Comparison of ENCODE assay signal across 26 cellular contexts in genomic region chr14:95107711-95108110, GRCh38. TPM values are rescaled to one million over a fixed set of nuclear protein-coding genes. Genes with fewer than 3 reads are reported as not detected.
A peak's percentile ranks its signal among the peaks of the same experiment; 100 is the strongest.
DNase-seq lines count a peak whose midpoint lies in the region; ATAC-seq, FAIRE-seq and TF ChIP-seq lines count a peak whose summit lies in the region.
"Had no signal": no experiment of that assay in that cellular context is flagged by ENCODE, and none has a peak within 500 bp of the region (broad histone marks: within the 10 kb centered on the region; RNA-seq: fewer than 3 reads in every experiment).

No MANE protein-coding gene starts in this region.

- ATAC-seq in activated naive CD4-positive, alpha-beta T cell treated with anti-CD3 and anti-CD28 coated beads, Interleukin-2, amount 50 U/mL, for 72 hours, result no peak
- ATAC-seq in IMR-90 (ENCODE audit: low read depth), result no peak
- ATAC-seq in HG02884 (IDR thresholded peaks at IDR 0.05; ENCODE audit: unreplicated experiment), result no peak
- ATAC-seq: GM23338 had no signal

- H4K5ac ChIP-seq in IMR-90 (ENCODE audit: low read depth, low read length) (no peak overlapping the region), H1 (ENCODE audit: insufficient read length, low read depth, low read length) (no peak overlapping the region)

- H2BK5ac ChIP-seq in IMR-90 (ENCODE audit: low read depth, low read length, poor library complexity, severe bottlenecking), result no peak overlapping the region
- no peak overlapping the region for H2BK5ac ChIP-seq in H1 (ENCODE audit: low read depth, low read length)

- dilution Hi-C loops in mammary epithelial cell (cut with HindIII; ENCODE audit: low sequenced_read_pairs) (no loop called here), IMR-90 (cut with HindIII; ENCODE audit: low sequenced_read_pairs, unreplicated experiment) (no loop called here)

- H3K4me2 ChIP-seq in mammary epithelial cell (ENCODE audit: insufficient read depth, low read depth, low read length) (no peak overlapping the region), IMR-90 (ENCODE audit: low read depth, low read length) (no peak overlapping the region), H1 (ENCODE audit: insufficient read depth in 1 of 2, low read depth in 2 of 2, low read length in 2 of 2) (no peak overlapping the region)
- H3K4me2 ChIP-seq: BLaER1 treated with 17β-estradiol and CSF1 and Interleukin-3, amounts not matched to agents 10 nM and 100 nM; GM23338 had no signal

- intact Hi-C loops in mammary epithelial cell (cut with micrococcal nuclease), result loop anchor here (10.0 kb wide), 1 partner anchor 257 kb away; no protein-coding TSS in a partner anchor
- intact Hi-C loops in MCF 10A (cut with micrococcal nuclease), result no loop called here
- intact Hi-C loops in IMR-90 (cut with micrococcal nuclease), result no loop called here

- no peak for TF ChIP-seq EP300 in H1 (IDR thresholded peaks at IDR 0.05; ENCODE audit: borderline replicate concordance in 1 of 2, low read depth in 2 of 2, low read length in 2 of 2)

- H3K4me3 Mint-ChIP-seq in activated naive CD4-positive, alpha-beta T cell treated with anti-CD3 and anti-CD28 coated beads, Interleukin-2, amount 10 ng/mL, durations not matched to agents 7 days and 5 days, result no peak overlapping the region
- H3K4me3 Mint-ChIP-seq in MCF 10A (ENCODE audit: unreplicated experiment), result no peak overlapping the region
- H3K4me3 Mint-ChIP-seq: CD14-positive monocyte; CD4-positive, alpha-beta T cell; CD8-positive, alpha-beta memory T cell; GM23338; HFFc6 had no signal

- no peak for DNase-seq in activated naive CD4-positive, alpha-beta T cell treated with anti-CD3 and anti-CD28 coated beads, Interleukin-2, amount 10 ng/mL, durations not matched to agents 7 days and 5 days
- DNase-seq in activated naive CD4-positive, alpha-beta T cell treated with anti-CD3 and anti-CD28 coated beads, Interleukin-2, amount 50 U/mL, for 72 hours (ENCODE audit: low spot score in 2 of 2), result no peak
- DNase-seq in mammary epithelial cell (no peak), MCF 10A (ENCODE audit: unreplicated experiment) (no peak), IMR-90 (no peak), H1 (ENCODE audit: low read depth in 1 of 2, low spot score in 2 of 2) (no peak), amniotic stem cell (lab: John Stamatoyannopoulos, UW) (no peak)
- DNase-seq: ACHN; AML-193; BE2C; CD4-positive, alpha-beta T cell; CD8-positive, alpha-beta memory T cell; DMS53; DMS79 treated with DMSO at 0.1 percent for 48 hours; GF-D8; HFFc6 had no signal

- no peak overlapping the region for H2BK20ac ChIP-seq in IMR-90 (ENCODE audit: low read depth, low read length)
- no peak overlapping the region for H2BK20ac ChIP-seq in H1 (ENCODE audit: low read length)

- H2AFZ ChIP-seq in mammary epithelial cell (ENCODE audit: low read depth, low read length) (no peak overlapping the region), IMR-90 (replicated peaks; ENCODE audit: low read length, poor library complexity) (no peak overlapping the region), H1 (ENCODE audit: low read length) (no peak overlapping the region)
- H2AFZ ChIP-seq: GM23338 had no signal

- CTCF ChIA-PET in activated naive CD4-positive, alpha-beta T cell treated with anti-CD3 and anti-CD28 coated beads, Interleukin-2, amount 10 ng/mL, durations not matched to agents 7 days and 5 days (lab: Charles Lee), result no interaction called here
- CTCF ChIA-PET in mammary epithelial cell (lab: Charles Lee; ENCODE audit: low non-redundant PET) (no interaction called here), MCF 10A (lab: Yijun Ruan, JAX) (interaction anchor here (0.6 kb wide), 1 partner anchor 420 kb away, joined by 3 read pairs; no protein-coding TSS in a partner anchor), IMR-90 (lab: Yijun Ruan, JAX) (interaction anchor here (0.7 kb wide), 1 partner anchor 9 kb away, joined by 3 read pairs; no protein-coding TSS in a partner anchor), H1 (lab: Charles Lee; ENCODE audit: partially characterized antibody) (interaction anchor here (1.3 kb wide), 1 partner anchor 10 kb away, joined by 4 read pairs; no protein-coding TSS in a partner anchor)

- H3K23ac ChIP-seq in IMR-90 (ENCODE audit: low read depth, low read length) (no peak overlapping the region), H1 (ENCODE audit: insufficient read length) (no peak overlapping the region)

- no peak overlapping the region for H2AK5ac ChIP-seq in IMR-90 (ENCODE audit: low read depth, low read length)
- no peak overlapping the region for H2AK5ac ChIP-seq in H1 (ENCODE audit: low read depth, low read length)

- H3K79me2 ChIP-seq in mammary epithelial cell (ENCODE audit: insufficient read depth, low read length), result no peaks in the 10 kb centered on the region
- H3K79me2 ChIP-seq in H1 (ENCODE audit: control insufficient read depth in 1 of 2, insufficient read depth in 2 of 2, low read length in 2 of 2), result no peaks in the 10 kb centered on the region

- BruUV-seq in mammary epithelial cell (replicated peaks; lab: Mats Ljungman, UMichigan), result TSS peak; percentile 8
- no TSS peak for BruUV-seq in MCF 10A (replicated peaks; lab: Mats Ljungman, UMichigan)
- no TSS peak for BruUV-seq in IMR-90 (replicated peaks; lab: Mats Ljungman, UMichigan)

- POLR2A ChIA-PET in MCF 10A (lab: Yijun Ruan, JAX) (no interaction called here), IMR-90 (lab: Charles Lee; ENCODE audit: unreplicated experiment) (interaction anchor here (0.7 kb wide), 1 partner anchor 41 kb away, joined by 10 read pairs; no protein-coding TSS in a partner anchor), H1 (lab: Charles Lee; ENCODE audit: partially characterized antibody) (no interaction called here)

- no peaks in the 10 kb centered on the region for H3K9me3 ChIP-seq in mammary epithelial cell (replicated peaks; ENCODE audit: insufficient read depth, low read length)
- no peaks in the 10 kb centered on the region for H3K9me3 ChIP-seq in IMR-90 (ENCODE audit: control insufficient read depth, insufficient read depth, low read length)
- no peaks in the 10 kb centered on the region for H3K9me3 ChIP-seq in H1 (ENCODE audit: insufficient read depth in 2 of 2, low read depth in 1 of 2, low read length in 1 of 2)
- H3K9me3 ChIP-seq: BE2C; BLaER1 treated with 17β-estradiol and CSF1 and Interleukin-3, amounts not matched to agents 10 nM and 100 nM; HAP-1 had no signal

- no peak for FAIRE-seq in H1 (lab: Jason Lieb, UNC)
- FAIRE-seq: A204.1, GM12891, GM18507, H54 had no signal

- TF ChIP-seq POLR2A in IMR-90 (IDR thresholded peaks at IDR 0.05; ENCODE audit: low read depth, low read length) (no peak), H1 (IDR thresholded peaks at IDR 0.05; ENCODE audit: control extremely low read depth in 1 of 2, low read depth in 2 of 2, low read length in 2 of 2) (no peak)

- TF ChIP-seq CTCF in mammary epithelial cell (conservative IDR thresholded peaks at IDR 0.05 in 1 of 2, IDR thresholded peaks at IDR 0.05 in 1 of 2; ENCODE audit: extremely low read depth in 1 of 2, insufficient read depth in 1 of 2, low read depth in 1 of 2, low read length in 2 of 2) (no peak), MCF 10A (IDR thresholded peaks at IDR 0.05; ENCODE audit: unreplicated experiment) (no peak), IMR-90 (conservative IDR thresholded peaks at IDR 0.05; ENCODE audit: low read depth, low read length) (no peak), H1 (IDR thresholded peaks at IDR 0.05; ENCODE audit: control extremely low read depth in 1 of 3, insufficient read depth in 1 of 3, low read depth in 1 of 3, low read length in 3 of 3) (no peak)

- H2BK120ac ChIP-seq in IMR-90 (ENCODE audit: low read depth, low read length) (no peak overlapping the region), H1 (replicated peaks; ENCODE audit: low read depth, low read length) (no peak overlapping the region)

- no peaks in the 10 kb centered on the region for H3K27me3 ChIP-seq in mammary epithelial cell (ENCODE audit: insufficient read depth, low read length)
- H3K27me3 ChIP-seq in IMR-90 (ENCODE audit: control insufficient read depth, insufficient read depth, low read length), result no peaks in the 10 kb centered on the region
- peaks cover 0 to 1% (median 0%) of the 10 kb centered on the region in 4 experiments; a peak in 1 of 7 replicates for H3K27me3 ChIP-seq in H1 (replicated peaks in 1 of 4; ENCODE audit: control insufficient read depth in 3 of 4, extremely low read depth in 1 of 4, insufficient read depth in 3 of 4, low read length in 3 of 4)
- H3K27me3 ChIP-seq: BE2C; BLaER1 treated with 17β-estradiol and CSF1 and Interleukin-3, amounts not matched to agents 10 nM and 100 nM had no signal

- peaks cover 46% of the 10 kb centered on the region for H3K36me3 Mint-ChIP-seq in activated naive CD4-positive, alpha-beta T cell treated with anti-CD3 and anti-CD28 coated beads, Interleukin-2, amount 10 ng/mL, durations not matched to agents 7 days and 5 days
- peaks cover 4 to 10% of the 10 kb centered on the region in 2 donors for H3K36me3 Mint-ChIP-seq in activated naive CD4-positive, alpha-beta T cell treated with anti-CD3 and anti-CD28 coated beads, Interleukin-2, amount 50 U/mL, for 72 hours
- H3K36me3 Mint-ChIP-seq in MCF 10A (ENCODE audit: insufficient read depth, unreplicated experiment), result peaks cover 81% of the 10 kb centered on the region

- H3K27ac Mint-ChIP-seq in activated naive CD4-positive, alpha-beta T cell treated with anti-CD3 and anti-CD28 coated beads, Interleukin-2, amount 10 ng/mL, durations not matched to agents 7 days and 5 days, result peak overlapping the region; percentile 50
- H3K27ac Mint-ChIP-seq in activated naive CD4-positive, alpha-beta T cell treated with anti-CD3 and anti-CD28 coated beads, Interleukin-2, amount 50 U/mL, for 72 hours, result no peak overlapping the region
- H3K27ac Mint-ChIP-seq in MCF 10A (ENCODE audit: low read depth, unreplicated experiment), result no peak overlapping the region
- H3K27ac Mint-ChIP-seq: CD4-positive, alpha-beta T cell; CD8-positive, alpha-beta memory T cell; GM23338; HFFc6 had no signal

- H2BK15ac ChIP-seq in IMR-90 (ENCODE audit: low read depth, low read length), result no peak overlapping the region
- H2BK15ac ChIP-seq in H1 (ENCODE audit: low read length), result no peak overlapping the region

- H3K9me1 ChIP-seq in IMR-90 (ENCODE audit: insufficient read depth, low read length), result peaks cover 2% of the 10 kb centered on the region; the same call in 1 of the 2 replicates

- in situ Hi-C loops in mammary epithelial cell (cut with MboI; ENCODE audit: low sequenced_read_pairs in 2 of 2) (no loop called here), IMR-90 (cut with MboI; ENCODE audit: low sequenced_read_pairs) (no loop called here)

- WGBS in mammary epithelial cell (ENCODE audit: low coverage, missing lambda C conversion rate), result 89% methylated on average over 4 of the region's 4 CpGs
- WGBS in IMR-90 (ENCODE audit: extremely low coverage in 2 of 2, insufficient read length in 1 of 2), 2 experiments, result no CpG with 5 or more reads among the region's 4 CpGs
- 89% methylated on average over 4 of the region's 4 CpGs; no CpG with 5 or more reads in 1 of the 2 experiments for WGBS in H1 (ENCODE audit: extremely low coverage in 1 of 2, insufficient coverage in 1 of 2, insufficient read length in 1 of 2, insufficient replicate concordance in 2 of 2, low coverage in 1 of 2, low lambda C conversion rate in 2 of 2, missing lambda C conversion rate in 1 of 2), 2 experiments

- H3K27ac ChIP-seq in mammary epithelial cell (ENCODE audit: insufficient read depth, low read depth, low read length) (no peak overlapping the region), IMR-90 (ENCODE audit: insufficient read depth, low read length) (no peak overlapping the region), H1 (ENCODE audit: low read depth, low read length) (no peak overlapping the region)
- H3K27ac ChIP-seq: 22Rv1; BLaER1 treated with 17β-estradiol and CSF1 and Interleukin-3, amounts not matched to agents 10 nM and 100 nM had no signal

- H3K36me3 ChIP-seq in mammary epithelial cell (ENCODE audit: insufficient read depth, low read length), result peaks cover 32% of the 10 kb centered on the region
- H3K36me3 ChIP-seq in IMR-90 (ENCODE audit: control insufficient read depth, insufficient read depth, low read length), result peaks cover 40% of the 10 kb centered on the region
- peaks cover 23 to 78% (median 50%) of the 10 kb centered on the region in 4 experiments for H3K36me3 ChIP-seq in H1 (ENCODE audit: control insufficient read depth in 2 of 4, insufficient read depth in 4 of 4, low read length in 3 of 4)

- TF ChIP-seq RAD21 in IMR-90 (IDR thresholded peaks at IDR 0.05; ENCODE audit: low read length) (no peak), H1 (IDR thresholded peaks at IDR 0.05 in 1 of 2, conservative IDR thresholded peaks at IDR 0.05 in 1 of 2; ENCODE audit: low read depth in 2 of 2, low read length in 2 of 2) (no peak)

- H3K9ac ChIP-seq in mammary epithelial cell (ENCODE audit: insufficient read depth, low read length), result no peak overlapping the region
- no peak overlapping the region for H3K9ac ChIP-seq in IMR-90 (ENCODE audit: low read depth, low read length)
- no peak overlapping the region for H3K9ac ChIP-seq in H1 (replicated peaks in 1 of 4; ENCODE audit: extremely low read depth in 1 of 4, low read depth in 3 of 4, low read length in 3 of 4)
- H3K9ac ChIP-seq: BLaER1 treated with 17β-estradiol and CSF1 and Interleukin-3, amounts not matched to agents 10 nM and 100 nM had no signal

- H3K56ac ChIP-seq in IMR-90 (ENCODE audit: extremely low read depth, insufficient read depth, low read length), result no peak overlapping the region
- no peak overlapping the region for H3K56ac ChIP-seq in H1 (replicated peaks; ENCODE audit: insufficient read length, low read depth, low read length)

- no peak overlapping the region for H3K4me3 ChIP-seq in mammary epithelial cell (replicated peaks in 1 of 3; ENCODE audit: insufficient read depth in 1 of 3, low read depth in 2 of 3, low read length in 3 of 3)
- H3K4me3 ChIP-seq in IMR-90 (ENCODE audit: insufficient read depth, low read depth, low read length), result no peak overlapping the region
- no peak overlapping the region for H3K4me3 ChIP-seq in H1 (ENCODE audit: extremely low read depth in 1 of 4, insufficient read depth in 2 of 4, low read depth in 3 of 4, low read length in 4 of 4)
- H3K4me3 ChIP-seq: BLaER1 treated with 17β-estradiol and CSF1 and Interleukin-3, amounts not matched to agents 10 nM and 100 nM; GM23338; HAP-1 had no signal

- H4K91ac ChIP-seq in IMR-90 (ENCODE audit: insufficient read depth, low read depth, low read length) (no peak overlapping the region), H1 (replicated peaks; ENCODE audit: insufficient read length, low read length) (no peak overlapping the region)

- H4K20me1 ChIP-seq in mammary epithelial cell (ENCODE audit: insufficient read depth, low read length), result no peaks in the 10 kb centered on the region
- no peaks in the 10 kb centered on the region for H4K20me1 ChIP-seq in IMR-90 (ENCODE audit: insufficient read depth, low read length)
- H4K20me1 ChIP-seq in H1 (replicated peaks in 1 of 2; ENCODE audit: control insufficient read depth in 1 of 2, insufficient read depth in 2 of 2, low read length in 2 of 2), result no peaks in the 10 kb centered on the region

- no peak overlapping the region for H4K8ac ChIP-seq in IMR-90 (ENCODE audit: low read depth in 2 of 2, low read length in 2 of 2)
- no peak overlapping the region for H4K8ac ChIP-seq in H1 (ENCODE audit: extremely low read depth, insufficient read depth, low read length)

- no peaks in the 10 kb centered on the region for H3K4me1 ChIP-seq in mammary epithelial cell (ENCODE audit: insufficient read depth, low read length)
- H3K4me1 ChIP-seq in IMR-90 (ENCODE audit: control insufficient read depth, insufficient read depth, low read length), result no peaks in the 10 kb centered on the region
- no peaks in the 10 kb centered on the region for H3K4me1 ChIP-seq in H1 (replicated peaks in 1 of 4; ENCODE audit: control insufficient read depth in 3 of 4, insufficient read depth in 4 of 4, low read length in 3 of 4)
- H3K4me1 ChIP-seq: BE2C; BLaER1 treated with 17β-estradiol and CSF1 and Interleukin-3, amounts not matched to agents 10 nM and 100 nM; HAP-1 had no signal

- no peak overlapping the region for H2AK9ac ChIP-seq in IMR-90 (replicated peaks; ENCODE audit: low read depth, low read length, poor library complexity)

- no peaks in the 10 kb centered on the region for H3K9me3 Mint-ChIP-seq in activated naive CD4-positive, alpha-beta T cell treated with anti-CD3 and anti-CD28 coated beads, Interleukin-2, amount 10 ng/mL, durations not matched to agents 7 days and 5 days
- H3K9me3 Mint-ChIP-seq in activated naive CD4-positive, alpha-beta T cell treated with anti-CD3 and anti-CD28 coated beads, Interleukin-2, amount 50 U/mL, for 72 hours, result no peaks in the 10 kb centered on the region
- H3K9me3 Mint-ChIP-seq in MCF 10A (ENCODE audit: unreplicated experiment), result no peaks in the 10 kb centered on the region
- H3K9me3 Mint-ChIP-seq: CD4-positive, alpha-beta T cell; CD8-positive, alpha-beta memory T cell; GM23338; HFFc6 had no signal

- H3K18ac ChIP-seq in IMR-90 (ENCODE audit: low read depth, low read length) (no peak overlapping the region), H1 (ENCODE audit: extremely low read depth, low read length) (no peak overlapping the region)

- H3K14ac ChIP-seq in IMR-90 (replicated peaks; ENCODE audit: low read depth, low read length) (no peak overlapping the region), H1 (ENCODE audit: insufficient read length) (no peak overlapping the region)

- no peak overlapping the region for H2BK12ac ChIP-seq in H1 (ENCODE audit: low read depth, low read length)

- no peaks in the 10 kb centered on the region for H3K4me1 Mint-ChIP-seq in activated naive CD4-positive, alpha-beta T cell treated with anti-CD3 and anti-CD28 coated beads, Interleukin-2, amount 10 ng/mL, durations not matched to agents 7 days and 5 days
- H3K4me1 Mint-ChIP-seq in MCF 10A (ENCODE audit: insufficient read depth, unreplicated experiment), result peaks cover 3% of the 10 kb centered on the region
- H3K4me1 Mint-ChIP-seq: CD14-positive monocyte, GM23338 had no signal

- H3K79me1 ChIP-seq in IMR-90 (ENCODE audit: low read depth in 1 of 2, low read length in 2 of 2) (peaks cover 17% of the 10 kb centered on the region in 2 experiments), H1 (ENCODE audit: low read depth, low read length) (no peaks in the 10 kb centered on the region)

- no peaks in the 10 kb centered on the region for H3K23me2 ChIP-seq in H1 (ENCODE audit: low read depth, low read length)

- H3K4ac ChIP-seq in IMR-90 (ENCODE audit: low read depth, low read length) (no peak overlapping the region), H1 (replicated peaks; ENCODE audit: insufficient read length, low read depth, low read length) (no peak overlapping the region)

- H3K27me3 Mint-ChIP-seq in activated naive CD4-positive, alpha-beta T cell treated with anti-CD3 and anti-CD28 coated beads, Interleukin-2, amount 10 ng/mL, durations not matched to agents 7 days and 5 days, result no peaks in the 10 kb centered on the region
- no peaks in the 10 kb centered on the region for H3K27me3 Mint-ChIP-seq in MCF 10A (ENCODE audit: insufficient read depth, unreplicated experiment)
- H3K27me3 Mint-ChIP-seq: CD4-positive, alpha-beta T cell; CD8-positive, alpha-beta memory T cell had no signal

RNA-seq across cellular contexts. Expression of gene DICER1, which starts 49.6 kb away (rescaled TPM):
- 10 to 100 TPM; 48.7 to 51.0 TPM for total RNA-seq in activated naive CD4-positive, alpha-beta T cell treated with anti-CD3 and anti-CD28 coated beads, Interleukin-2, amount 50 U/mL, for 72 hours
- total RNA-seq in mammary epithelial cell (10 to 100 TPM; 48.4 to 56.0 TPM), MCF 10A (2022) (35.6 and 48.6 TPM in 2 replicates), IMR-90 (2012; rRNA removed) (41.7 and 49.5 TPM in 2 replicates)
- polyA plus RNA-seq in mammary epithelial cell (17.1 TPM), IMR-90 (2012; rRNA removed) (8.3 and 9.7 TPM in 2 replicates), H1 (2011; rRNA removed) (8.1 and 11.9 TPM in 2 replicates)
- polyA minus RNA-seq in mammary epithelial cell, result 185 TPM
- 2.3 and 2.8 TPM in 2 replicates for polyA plus RNA-seq in IMR-90 (2012; cell fraction: cytosol; rRNA removed)
- polyA plus RNA-seq in IMR-90 (2012; cell fraction: nucleus; rRNA removed; ENCODE audit: low replicate concordance), result 6.1 and 45.4 TPM in 2 replicates
- total RNA-seq in H1 (2021; fragmentation: NEBNext Ultra II Directional; extraction: Animal tissue kit (Norgen Biotek cat#: 25700)), result 60.2 and 61.8 TPM in 2 replicates
- 15.2 TPM for polyA plus RNA-seq in H1 (2011; cell fraction: cytosol; rRNA removed)
- polyA plus RNA-seq in H1 (2011; cell fraction: nucleus; rRNA removed), result 33.2 TPM
- 18.4 to 26.5 TPM (median 24.5 TPM) in 4 replicates for polyA plus RNA-seq in H1 (2012, experiment 1 of 2)
- 1.2 TPM for polyA plus RNA-seq in H1 (2012, experiment 2 of 2)
- 64.6 TPM for polyA plus RNA-seq in H1 (2013, experiment 1 of 2)
- polyA plus RNA-seq in H1 (2013, experiment 2 of 2), result 66.0 TPM
- polyA minus RNA-seq in H1 (2011; rRNA and poly(A)+ RNA removed), result 93.2 and 119 TPM in 2 replicates
- 46.0 TPM for polyA minus RNA-seq in H1 (2011; cell fraction: cytosol; rRNA and poly(A)+ RNA removed)
- 149 TPM for polyA minus RNA-seq in H1 (2011; cell fraction: nucleus; rRNA and poly(A)+ RNA removed)

Comparison
In these comparisons a context has a peak if more than half of its experiments do, and no peak if none do; other contexts are left out.
1. CTCF ChIA-PET loops: an anchor here in MCF 10A (0.6 kb wide), IMR-90 (0.7 kb wide) and H1 (1.3 kb wide); none called in activated naive CD4-positive, alpha-beta T cell treated with anti-CD3 and anti-CD28 coated beads, Interleukin-2, amount 10 ng/mL, durations not matched to agents 7 days and 5 days and mammary epithelial cell.